2 cellular contexts compared by ENCODE assay signal in genomic region chr14:104739546-104740516, GRCh38.
TF ChIP-seq lines count a peak whose summit lies in the region.

No MANE protein-coding gene starts in this region.

TF ChIP-seq in Ishikawa, 13 proteins besides CTCF, POLR2A, EP300 and RAD21:
- TF ChIP-seq TCF12 (IDR thresholded peaks at IDR 0.05; ENCODE audit: low read depth) (no peak), USF1 (IDR thresholded peaks at IDR 0.05) (no peak), FOXM1 (IDR thresholded peaks at IDR 0.05; ENCODE audit: borderline replicate concordance, low read depth) (no peak), YY1 (IDR thresholded peaks at IDR 0.05; ENCODE audit: low read depth) (no peak), EGR1 (IDR thresholded peaks at IDR 0.05) (no peak)

TF ChIP-seq in GM12878, 131 proteins besides CTCF, POLR2A, EP300 and RAD21:
- TF ChIP-seq RFX5 (IDR thresholded peaks at IDR 0.05; ENCODE audit: low read depth, low read length) (no peak), MLLT1 (IDR thresholded peaks at IDR 0.05) (no peak), HDAC2 (IDR thresholded peaks at IDR 0.05) (no peak), ATF2 (IDR thresholded peaks at IDR 0.05; ENCODE audit: low read length) (no peak), CHD2 (IDR thresholded peaks at IDR 0.05; ENCODE audit: borderline replicate concordance, low read depth, low read length) (no peak), CEBPZ (IDR thresholded peaks at IDR 0.05; ENCODE audit: low read depth, low read length) (no peak), PKNOX1 (IDR thresholded peaks at IDR 0.05) (no peak), TBL1XR1 (IDR thresholded peaks at IDR 0.05; ENCODE audit: low read depth, low read length) (no peak), JUND (IDR thresholded peaks at IDR 0.05; ENCODE audit: low read depth, low read length) (no peak), PML (IDR thresholded peaks at IDR 0.05; ENCODE audit: low read length) (no peak), KAT2A (conservative IDR thresholded peaks at IDR 0.05; ENCODE audit: control insufficient read depth, low read depth, low read length) (no peak), POLR2AphosphoS2 (IDR thresholded peaks at IDR 0.05; ENCODE audit: low read depth, low read length) (no peak), WRNIP1 (IDR thresholded peaks at IDR 0.05; ENCODE audit: borderline replicate concordance, low read depth, low read length) (no peak), KLF5 (IDR thresholded peaks at IDR 0.05; ENCODE audit: partially characterized antibody) (no peak), ZNF24 (IDR thresholded peaks at IDR 0.05) (no peak), BCL3 (IDR thresholded peaks at IDR 0.05; ENCODE audit: borderline replicate concordance, insufficient read depth, low read depth, low read length, poor library complexity, severe bottlenecking) (peak; percentile 92), HSF1 (IDR thresholded peaks at IDR 0.05; ENCODE audit: low read depth, low read length) (no peak), PAX8 (IDR thresholded peaks at IDR 0.05) (no peak), BHLHE40 (IDR thresholded peaks at IDR 0.05; ENCODE audit: borderline replicate concordance in 1 of 2, low read depth in 2 of 2, low read length in 1 of 2) (0 out of 4 replicates have a peak, but pooled peaks of 1 of the 2 experiments have one; percentile 17), BCL11A (IDR thresholded peaks at IDR 0.05; ENCODE audit: low read depth, low read length) (no peak), PBX3 (IDR thresholded peaks at IDR 0.05; ENCODE audit: insufficient replicate concordance, low read depth, low read length) (peak; percentile 46)
